Comparison of ENCODE assay signal across 8 cellular contexts in genomic region chr19:5154129-5154798, GRCh38.
DNase-seq lines count a peak whose midpoint lies in the region; ATAC-seq, FAIRE-seq and TF ChIP-seq lines count a peak whose summit lies in the region.

No MANE protein-coding gene starts in this region.

- in situ Hi-C loops in GM13976 (cut with MboI; ENCODE audit: low sequenced_read_pairs, unreplicated experiment) = no loop called here

- no peaks in the 10 kb centered on the region for H3K9me3 ChIP-seq in pancreas

- H3K36me3 Mint-ChIP-seq in endothelial cell (ENCODE audit: low read depth, unreplicated experiment) = peaks cover 9% of the 10 kb centered on the region

- H3K4me3 Mint-ChIP-seq in endothelial cell (ENCODE audit: unreplicated experiment) = no peak overlapping the region

- no peaks in the 10 kb centered on the region for H3K9me3 Mint-ChIP-seq in endothelial cell (ENCODE audit: unreplicated experiment)

- no peak overlapping the region for H3K4me3 ChIP-seq in pancreas

- peaks cover 7% of the 10 kb centered on the region for H3K27me3 Mint-ChIP-seq in endothelial cell (ENCODE audit: unreplicated experiment)

- 75 to 77% methylated on average over 15 to 17 of the region's 17 CpGs for WGBS in pancreas, 2 donors

- no peak overlapping the region for H3K27ac Mint-ChIP-seq in endothelial cell (ENCODE audit: unreplicated experiment)

- H3K4me1 ChIP-seq in pancreas = no peaks in the 10 kb centered on the region

- TF ChIP-seq CTCF in GM13976 (IDR thresholded peaks at IDR 0.05; ENCODE audit: borderline replicate concordance, control extremely low read depth, extremely low read depth, insufficient read depth, missing control alignments) (peak; percentile 57), VCaP (conservative IDR thresholded peaks at IDR 0.05) (peak; percentile 65), endothelial cell (IDR thresholded peaks at IDR 0.05; ENCODE audit: unreplicated experiment) (no peak), pancreas (IDR thresholded peaks at IDR 0.05) (peak in 3 of 4 donors; percentile 23 to 37 (median 31))

- H3K36me3 ChIP-seq in pancreas = no peaks in the 10 kb centered on the region

- H3K27me3 ChIP-seq in pancreas = no peaks in the 10 kb centered on the region

- no peak overlapping the region for H3K27ac ChIP-seq in VCaP
- H3K27ac ChIP-seq in pancreas = no peak overlapping the region

- H3K4me1 Mint-ChIP-seq in endothelial cell (ENCODE audit: unreplicated experiment) = no peaks in the 10 kb centered on the region

- DNase-seq in 8988T (peak; percentile 55), GM13976 (ENCODE audit: low spot score) (peak; percentile 78), endothelial cell (ENCODE audit: low spot score) (peak; percentile 67), pancreas (peak in 4 of 6 donors; percentile 52 to 79 (median 72)), pons (ENCODE audit: low spot score) (no peak), NCI-H1436 treated with DMSO at 0.1 percent for 48 hours (lab: John Stamatoyannopoulos, UW) (no peak)

- ATAC-seq in pancreas (peak; percentile 56 to 78 (median 70)), HG03280 (IDR thresholded peaks at IDR 0.05; ENCODE audit: unreplicated experiment) (no peak)

- intact Hi-C loops in pancreas (cut with DNase I) = no loop called here

- FAIRE-seq in pancreas (lab: Jason Lieb, UNC) = no peak

Comparison
In these comparisons a context has a peak if more than half of its experiments do, and no peak if none do; other contexts are left out.
1. DNase-seq: peak in 8988T (single experiment), GM13976 (single experiment), endothelial cell (single experiment) and pancreas (4 of 6); none in pons (single experiment) and NCI-H1436 treated with DMSO at 0.1 percent for 48 hours (single experiment).